In the genomic region with DNA sequence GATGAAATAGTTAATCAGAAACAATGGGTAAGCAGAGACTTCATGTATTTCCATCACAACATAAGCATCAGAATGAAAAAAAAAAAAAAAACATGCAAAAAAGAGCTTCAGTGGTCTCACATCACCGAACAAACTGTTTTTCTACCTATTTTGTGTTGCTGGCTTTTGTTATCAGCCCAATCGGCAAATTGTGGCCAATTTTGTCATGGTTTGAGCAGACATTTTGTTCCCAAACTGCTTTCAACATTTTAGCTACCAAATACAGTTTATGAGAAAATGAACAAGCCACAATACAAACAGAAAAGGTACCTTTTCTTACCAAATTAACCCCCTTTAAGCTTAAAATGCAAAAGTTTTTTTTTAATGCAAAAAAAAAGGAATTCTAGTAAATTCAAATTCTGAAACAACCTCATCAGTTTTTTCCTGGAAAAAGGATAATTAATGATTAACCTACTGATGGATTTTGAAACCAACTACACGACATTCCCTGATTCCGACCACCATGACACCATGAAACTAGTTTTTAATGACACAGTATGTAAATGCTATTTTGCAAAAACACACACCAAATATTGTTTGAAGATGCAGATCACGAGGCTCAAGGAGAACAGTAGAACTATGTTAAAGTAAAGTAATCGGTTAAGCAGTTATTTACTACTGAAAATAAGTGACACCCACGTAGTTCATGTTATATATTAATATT, we compare ENCODE assay signal across 7 cellular contexts.
A peak's percentile ranks its signal among the peaks of the same experiment; 100 is the strongest.
DNase-seq lines count a peak whose midpoint lies in the region; ATAC-seq and TF ChIP-seq lines count a peak whose summit lies in the region.
"Not testable (repeated sequence)": the region's sequence is repeated elsewhere in the genome, so short reads cannot be mapped to it uniquely, and the experiment has no call there.

No MANE protein-coding gene starts in this region.

- H3K9ac ChIP-seq in SU-DHL-6 (ENCODE audit: low read length); liver (ENCODE audit: low read depth in 1 of 2, low read length in 2 of 2): not testable (repeated sequence)

- not testable (repeated sequence) for H3K9me3 Mint-ChIP-seq in CD8-positive, alpha-beta T cell; activated naive CD8-positive, alpha-beta T cell (ENCODE audit: low read depth); osteocyte (ENCODE audit: unreplicated experiment)

- not testable (repeated sequence) for TF ChIP-seq POLR2A in body of pancreas (IDR thresholded peaks at IDR 0.05)

- CTCF ChIA-PET in CD8-positive, alpha-beta T cell (lab: Charles Lee): not testable (repeated sequence)

- H3K4me3 ChIP-seq in CD8-positive, alpha-beta T cell (ENCODE audit: low read depth, low read length); SU-DHL-6 (ENCODE audit: insufficient read depth, low read length, poor library complexity, severe bottlenecking); body of pancreas; liver (ENCODE audit: low read depth in 1 of 3, low read length in 3 of 3): not testable (repeated sequence)

- not testable (repeated sequence) for H3K27ac Mint-ChIP-seq in CD8-positive, alpha-beta T cell
- H3K27ac Mint-ChIP-seq in activated naive CD8-positive, alpha-beta T cell: peak overlapping the region; percentile 76
- peak overlapping the region; percentile 56 for H3K27ac Mint-ChIP-seq in osteocyte (ENCODE audit: unreplicated experiment)

- TF ChIP-seq RAD21 in liver (IDR thresholded peaks at IDR 0.05): not testable (repeated sequence)

- H3K9me3 ChIP-seq in CD8-positive, alpha-beta T cell (ENCODE audit: low read length); KOPT-K1 (ENCODE audit: insufficient read depth, low read length, poor library complexity, severe bottlenecking); SU-DHL-6 (ENCODE audit: insufficient read depth, low read length); body of pancreas; liver (ENCODE audit: control insufficient read depth in 4 of 4, low read length in 3 of 4): not testable (repeated sequence)

- H3K79me2 ChIP-seq in SU-DHL-6 (ENCODE audit: insufficient read depth, low read length): not testable (repeated sequence)

- H2AFZ ChIP-seq in SU-DHL-6 (ENCODE audit: low read depth, low read length, severe bottlenecking): not testable (repeated sequence)

- not testable (repeated sequence) for TF ChIP-seq CTCF in CD8-positive, alpha-beta T cell (IDR thresholded peaks at IDR 0.05); SU-DHL-6 (IDR thresholded peaks at IDR 0.05; ENCODE audit: insufficient read depth, low read length, poor library complexity, severe bottlenecking); body of pancreas (IDR thresholded peaks at IDR 0.05); liver (IDR thresholded peaks at IDR 0.05; ENCODE audit: low read depth, low read length, missing input control); osteocyte (IDR thresholded peaks at IDR 0.05)

- not testable (repeated sequence) for H3K27me3 ChIP-seq in CD8-positive, alpha-beta T cell (ENCODE audit: insufficient read depth, low read length); SU-DHL-6 (ENCODE audit: low read length); body of pancreas; liver (ENCODE audit: control insufficient read depth in 4 of 4, insufficient read depth in 4 of 4, low read length in 3 of 4)

- not testable (repeated sequence) for H3K4me1 Mint-ChIP-seq in CD8-positive, alpha-beta T cell (ENCODE audit: low read depth)
- peaks cover 20% of the 10 kb centered on the region for H3K4me1 Mint-ChIP-seq in activated naive CD8-positive, alpha-beta T cell (ENCODE audit: low read depth)
- peaks cover 15% of the 10 kb centered on the region for H3K4me1 Mint-ChIP-seq in osteocyte (ENCODE audit: unreplicated experiment)

- not testable (repeated sequence) for DNase-seq in CD8-positive, alpha-beta T cell; body of pancreas; osteocyte (ENCODE audit: extremely low spot score, unreplicated experiment)

- H3K36me3 ChIP-seq in CD8-positive, alpha-beta T cell (ENCODE audit: insufficient read depth, low read length); KOPT-K1 (ENCODE audit: insufficient read depth, low read length); SU-DHL-6 (ENCODE audit: low read length); body of pancreas (replicated peaks in 1 of 2; ENCODE audit: insufficient read depth in 1 of 2, low read depth in 2 of 2); liver (ENCODE audit: control insufficient read depth in 4 of 4, insufficient read depth in 3 of 4, low read depth in 1 of 4, low read length in 3 of 4): not testable (repeated sequence)

- H3K27ac ChIP-seq in CD8-positive, alpha-beta T cell (ENCODE audit: low read depth, low read length); body of pancreas; liver (ENCODE audit: low read depth in 1 of 2, low read length in 2 of 2): not testable (repeated sequence)
- H3K27ac ChIP-seq in KOPT-K1 (ENCODE audit: low read depth, low read length, poor library complexity, severe bottlenecking): peak overlapping the region; percentile 60
- peak overlapping the region; percentile 74 for H3K27ac ChIP-seq in SU-DHL-6 (ENCODE audit: low read depth, low read length)

- ATAC-seq in CD8-positive, alpha-beta T cell: peak; percentile 7
- peak; percentile 47 for ATAC-seq in body of pancreas

- not testable (repeated sequence) for H3K9me2 ChIP-seq in SU-DHL-6 (replicated peaks; ENCODE audit: insufficient read depth, low read length)

- H3K27me3 Mint-ChIP-seq in CD8-positive, alpha-beta T cell (ENCODE audit: low read depth); activated naive CD8-positive, alpha-beta T cell; osteocyte (ENCODE audit: unreplicated experiment): not testable (repeated sequence)

- intact Hi-C loops in CD8-positive, alpha-beta T cell (cut with DNase I, micrococcal nuclease); body of pancreas (cut with DNase I): not testable (repeated sequence)

- peak overlapping the region; percentile 27 for H3K4me2 ChIP-seq in SU-DHL-6 (ENCODE audit: low read depth, low read length, poor library complexity, severe bottlenecking)

- H4K20me1 ChIP-seq in SU-DHL-6 (ENCODE audit: low read depth, low read length): not testable (repeated sequence)

- H3K36me3 Mint-ChIP-seq in CD8-positive, alpha-beta T cell; activated naive CD8-positive, alpha-beta T cell; osteocyte (ENCODE audit: unreplicated experiment): not testable (repeated sequence)

- not testable (repeated sequence) for H3F3A ChIP-seq in SU-DHL-6 (ENCODE audit: insufficient read depth)

- H3K4me1 ChIP-seq in CD8-positive, alpha-beta T cell (ENCODE audit: insufficient read depth, low read length); body of pancreas; liver (ENCODE audit: control insufficient read depth in 4 of 4, insufficient read depth in 4 of 4, low read length in 3 of 4): not testable (repeated sequence)

- WGBS in body of pancreas, 2 donors: 50 to 62% methylated on average over 4 to 5 of the region's 7 CpGs
- 24% methylated on average over 4 of the region's 7 CpGs for WGBS in liver

- not testable (repeated sequence) for H3K4me3 Mint-ChIP-seq in CD8-positive, alpha-beta T cell; activated naive CD8-positive, alpha-beta T cell
- H3K4me3 Mint-ChIP-seq in osteocyte (ENCODE audit: unreplicated experiment): peak overlapping the region; percentile 22

- POLR2A ChIA-PET in CD8-positive, alpha-beta T cell (lab: Charles Lee): not testable (repeated sequence)

TF ChIP-seq in liver, 16 proteins besides CTCF, POLR2A, EP300 and RAD21:
- TF ChIP-seq YY1 (IDR thresholded peaks at IDR 0.05): peak; percentile 60
